11 cellular contexts compared by ENCODE assay signal in the genomic region with DNA sequence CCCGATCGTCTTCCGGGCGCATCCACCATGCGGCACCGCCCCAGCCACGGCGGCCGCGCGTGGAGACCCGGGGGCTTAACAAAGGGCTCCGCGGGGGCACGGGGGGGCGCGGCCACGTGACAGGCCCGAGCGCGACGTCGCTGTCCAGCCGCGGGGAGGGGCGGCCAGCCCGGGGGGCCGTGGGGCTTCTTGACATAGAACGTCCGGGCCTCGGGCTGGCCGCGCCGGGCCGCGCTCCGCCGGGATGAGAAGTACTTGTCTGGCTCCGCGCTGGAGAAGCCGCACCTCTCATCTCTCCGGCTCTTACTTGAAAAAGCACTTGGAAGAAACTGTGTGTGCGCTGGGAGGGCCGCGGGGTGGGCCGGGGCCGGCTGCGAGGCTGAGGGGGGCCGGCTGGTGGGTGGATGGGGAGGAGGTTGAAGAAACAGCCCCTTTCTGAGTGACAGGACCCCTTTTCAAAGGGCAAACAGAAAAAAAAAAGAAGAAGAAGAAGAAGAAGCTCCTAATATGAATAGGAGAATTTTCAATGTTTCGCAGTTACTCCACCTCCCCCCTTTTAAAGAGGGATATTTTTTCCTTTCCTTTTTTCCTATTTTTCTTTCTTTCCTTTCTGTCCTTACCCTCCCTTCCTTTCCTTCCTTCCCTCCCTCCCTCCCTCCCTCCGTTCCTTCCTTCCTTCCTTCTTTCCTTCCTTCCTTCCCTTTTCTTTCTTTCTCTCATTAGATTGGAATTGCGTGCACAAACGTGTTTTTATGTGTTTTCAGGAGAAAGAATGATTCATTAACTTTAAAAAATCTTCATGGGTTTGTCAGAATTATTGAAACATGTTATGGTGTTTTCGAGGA. TPM values are rescaled to one million over a fixed set of nuclear protein-coding genes. Genes with fewer than 3 reads are reported as not detected.
DNase-seq lines count a peak whose midpoint lies in the region; ATAC-seq, FAIRE-seq and TF ChIP-seq lines count a peak whose summit lies in the region.
"Had no signal": no experiment of that assay in that cellular context is flagged by ENCODE, and none has a peak within 500 bp of the region (broad histone marks: within the 10 kb centered on the region; RNA-seq: fewer than 3 reads in every experiment).

No MANE protein-coding gene starts in this region.

- H3K27me3 ChIP-seq in mammary epithelial cell (ENCODE audit: insufficient read depth, low read length) (peaks cover 37% of the 10 kb centered on the region), HepG2 (ENCODE audit: control insufficient read depth in 1 of 2, insufficient read depth in 2 of 2, low read length in 2 of 2) (peaks cover 2 to 57% of the 10 kb centered on the region in 2 experiments; a peak in 4 of 5 replicates), tibial nerve (peaks cover 0 to 34% of the 10 kb centered on the region in 2 donors)

- peaks cover 21% of the 10 kb centered on the region for H3K4me1 Mint-ChIP-seq in activated T-cell treated with anti-CD3 and anti-CD28 coated beads, Interleukin-2, amount 50 U/mL, for 72 hours (ENCODE audit: low read depth)
- peaks cover 18% of the 10 kb centered on the region for H3K4me1 Mint-ChIP-seq in activated T-cell treated with anti-CD3 and anti-CD28 coated beads, Interleukin-2, amount 50 U/mL, for 24 hours (ENCODE audit: low read depth)

- dilution Hi-C loops in mammary epithelial cell (cut with HindIII; ENCODE audit: low sequenced_read_pairs) = no loop called here

- peaks cover 0 to 3% of the 10 kb centered on the region in 2 donors for H3K36me3 Mint-ChIP-seq in activated T-cell treated with anti-CD3 and anti-CD28 coated beads, Interleukin-2, amount 50 U/mL, for 72 hours (ENCODE audit: insufficient read depth in 2 of 2)
- H3K36me3 Mint-ChIP-seq in activated T-cell treated with anti-CD3 and anti-CD28 coated beads, Interleukin-2, amount 50 U/mL, for 24 hours (ENCODE audit: low read depth) = no peaks in the 10 kb centered on the region

- H3K27ac ChIP-seq in mammary epithelial cell (ENCODE audit: insufficient read depth, low read depth, low read length) = no peak overlapping the region
- no peak overlapping the region for H3K27ac ChIP-seq in HepG2 (ENCODE audit: extremely low read length, insufficient read depth, low read length)
- peak overlapping the region; percentile 78 to 94 (median 86) for H3K27ac ChIP-seq in tibial nerve

- no peaks in the 10 kb centered on the region for H3K9me3 ChIP-seq in mammary epithelial cell (replicated peaks; ENCODE audit: insufficient read depth, low read length)
- no peaks in the 10 kb centered on the region for H3K9me3 ChIP-seq in HepG2 (ENCODE audit: low read length)
- no peaks in the 10 kb centered on the region for H3K9me3 ChIP-seq in tibial nerve

- H3K9me3 Mint-ChIP-seq in activated T-cell treated with anti-CD3 and anti-CD28 coated beads, Interleukin-2, amount 50 U/mL, for 72 hours = no peaks in the 10 kb centered on the region
- no peaks in the 10 kb centered on the region for H3K9me3 Mint-ChIP-seq in activated T-cell treated with anti-CD3 and anti-CD28 coated beads, Interleukin-2, amount 50 U/mL, for 24 hours
- H3K9me3 Mint-ChIP-seq: activated naive CD4-positive, alpha-beta T cell treated with anti-CD3 and anti-CD28 coated beads for 36 hours had no signal

- no peaks in the 10 kb centered on the region for H4K20me1 ChIP-seq in mammary epithelial cell (ENCODE audit: insufficient read depth, low read length)
- H4K20me1 ChIP-seq in HepG2 (ENCODE audit: insufficient read depth, low read length) = no peaks in the 10 kb centered on the region

- BruUV-seq in mammary epithelial cell (replicated peaks; lab: Mats Ljungman, UMichigan) (no TSS peak), HepG2 (replicated peaks; lab: Mats Ljungman, UMichigan) (no TSS peak)

- peak overlapping the region; percentile 82 for H3K27ac Mint-ChIP-seq in activated T-cell treated with anti-CD3 and anti-CD28 coated beads, Interleukin-2, amount 50 U/mL, for 72 hours
- no peak overlapping the region for H3K27ac Mint-ChIP-seq in activated T-cell treated with anti-CD3 and anti-CD28 coated beads, Interleukin-2, amount 50 U/mL, for 24 hours
- H3K27ac Mint-ChIP-seq: activated naive CD4-positive, alpha-beta T cell treated with anti-CD3 and anti-CD28 coated beads for 36 hours had no signal

- FAIRE-seq in HepG2 (lab: Jason Lieb, UNC) = no peak

- no peak for TF ChIP-seq RAD21 in HepG2 (CRISPR knock-in tag; IDR thresholded peaks at IDR 0.05)

- POLR2A ChIA-PET in HepG2 (lab: Yijun Ruan, JAX) = no interaction called here

- H3K4me2 ChIP-seq in mammary epithelial cell (ENCODE audit: insufficient read depth, low read depth, low read length) (peak overlapping the region; percentile 67), HepG2 (ENCODE audit: low read depth, low read length) (no peak overlapping the region; the same call in 1 of the 2 replicates)

- H3K79me2 ChIP-seq in mammary epithelial cell (ENCODE audit: insufficient read depth, low read length) (no peaks in the 10 kb centered on the region), HepG2 (ENCODE audit: insufficient read depth, low read length) (no peaks in the 10 kb centered on the region)

- no peak for ATAC-seq in activated T-cell treated with anti-CD3 and anti-CD28 coated beads, Interleukin-2, amount 50 U/mL, for 72 hours (replicated peaks in 1 of 2)
- no peak for ATAC-seq in HepG2
- ATAC-seq in GM19455 (IDR thresholded peaks at IDR 0.05; ENCODE audit: unreplicated experiment) = no peak

- in situ Hi-C loops in mammary epithelial cell (cut with MboI; ENCODE audit: low sequenced_read_pairs in 2 of 2) (loop anchor here in 1 of 2 donors (25.0 kb wide), 1 partner anchor 183 kb away; no protein-coding TSS in a partner anchor), HepG2 (cut with HindIII; ENCODE audit: extremely low pct_ligation_motif_present, low pct_unique_long_range_greater_than_20kb) (no loop called here)

- CTCF ChIA-PET in mammary epithelial cell (lab: Charles Lee; ENCODE audit: low non-redundant PET) (no interaction called here), HepG2 (lab: Yijun Ruan, JAX; ENCODE audit: low intra/inter-chr PET ratio, low total read pairs) (no interaction called here)

- 42% methylated on average over 10 of the region's 54 CpGs for WGBS in mammary epithelial cell (ENCODE audit: low coverage, missing lambda C conversion rate)
- 14% methylated on average over 26 of the region's 54 CpGs for WGBS in HepG2 (ENCODE audit: low lambda C conversion rate)
- 9 to 10% methylated on average over 27 to 34 of the region's 54 CpGs for WGBS in tibial nerve, 2 donors

- H3K27me3 Mint-ChIP-seq in activated T-cell treated with anti-CD3 and anti-CD28 coated beads, Interleukin-2, amount 50 U/mL, for 72 hours (ENCODE audit: low read depth) = peaks cover 43% of the 10 kb centered on the region
- peaks cover 47% of the 10 kb centered on the region for H3K27me3 Mint-ChIP-seq in activated T-cell treated with anti-CD3 and anti-CD28 coated beads, Interleukin-2, amount 50 U/mL, for 24 hours

- H3K4me3 ChIP-seq in mammary epithelial cell (replicated peaks in 1 of 3; ENCODE audit: insufficient read depth in 1 of 3, low read depth in 2 of 3, low read length in 3 of 3) (no peak overlapping the region), HepG2 (replicated peaks in 1 of 3; ENCODE audit: insufficient read depth in 1 of 3, low read depth in 2 of 3, low read length in 3 of 3) (no peak overlapping the region; a peak in 1 of 6 replicates), tibial nerve (peak overlapping the region; percentile 36 to 67 (median 46))

- peak overlapping the region in 1 of 2 donors; percentile 46 for H3K4me3 Mint-ChIP-seq in activated T-cell treated with anti-CD3 and anti-CD28 coated beads, Interleukin-2, amount 50 U/mL, for 72 hours
- H3K4me3 Mint-ChIP-seq in activated T-cell treated with anti-CD3 and anti-CD28 coated beads, Interleukin-2, amount 50 U/mL, for 24 hours = no peak overlapping the region
- H3K4me3 Mint-ChIP-seq: activated naive CD4-positive, alpha-beta T cell treated with anti-CD3 and anti-CD28 coated beads for 36 hours had no signal

- H3K4me1 ChIP-seq in mammary epithelial cell (ENCODE audit: insufficient read depth, low read length) (no peaks in the 10 kb centered on the region), HepG2 (ENCODE audit: insufficient read depth, low read length) (peaks cover 25% of the 10 kb centered on the region), tibial nerve (peaks cover 0 to 61% (median 4%) of the 10 kb centered on the region in 4 donors)

- H3K9ac ChIP-seq in mammary epithelial cell (ENCODE audit: insufficient read depth, low read length) = no peak overlapping the region
- no peak overlapping the region for H3K9ac ChIP-seq in HepG2 (ENCODE audit: insufficient read depth, low read depth, low read length)

- TF ChIP-seq EP300 in HepG2 (IDR thresholded peaks at IDR 0.05; ENCODE audit: low read depth in 2 of 2, low read length in 2 of 2) (no peak), HepG2 (CRISPR knock-in tag; IDR thresholded peaks at IDR 0.05; ENCODE audit: borderline replicate concordance) (no peak), tibial nerve (IDR thresholded peaks at IDR 0.05) (peak in 1 of 2 donors; percentile 4)

- TF ChIP-seq POLR2A in HepG2 (IDR thresholded peaks at IDR 0.05; ENCODE audit: insufficient read depth in 1 of 2, low read depth in 2 of 2, low read length in 2 of 2) = no peak
- TF ChIP-seq POLR2A in tibial nerve (IDR thresholded peaks at IDR 0.05) = no peak

- intact Hi-C loops in mammary epithelial cell (cut with micrococcal nuclease) (no loop called here), HepG2 (cut with micrococcal nuclease; ENCODE audit: unreplicated experiment) (loop anchor here (1.0 kb wide), 1 partner anchor 311 kb away; no protein-coding TSS in a partner anchor)

- DNase-seq in activated T-cell treated with anti-CD3 and anti-CD28 coated beads, Interleukin-2, amount 50 U/mL, for 72 hours = no peak
- no peak for DNase-seq in activated T-cell treated with anti-CD3 and anti-CD28 coated beads, Interleukin-2, amount 50 U/mL, for 24 hours
- DNase-seq in mammary epithelial cell = no peak
- DNase-seq in HepG2 (ENCODE audit: low spot score) = no peak
- DNase-seq in tibial nerve (ENCODE audit: low spot score in 2 of 2) = no peak
- no peak for DNase-seq in NCI-H2081 treated with DMSO at 0.1 percent for 48 hours (lab: John Stamatoyannopoulos, UW)
- no peak for DNase-seq in GM10266 (ENCODE audit: extremely low spot score)
- DNase-seq: activated naive CD4-positive, alpha-beta T cell treated with anti-CD3 and anti-CD28 coated beads for 36 hours; NCI-H446 treated with DMSO at 0.1 percent for 48 hours; occipital lobe had no signal

- H3K36me3 ChIP-seq in mammary epithelial cell (ENCODE audit: insufficient read depth, low read length) (no peaks in the 10 kb centered on the region), HepG2 (replicated peaks in 1 of 2; ENCODE audit: control insufficient read depth in 1 of 2, insufficient read depth in 2 of 2, low read length in 2 of 2) (no peaks in the 10 kb centered on the region), tibial nerve (no peaks in the 10 kb centered on the region)

- H2AFZ ChIP-seq in mammary epithelial cell (ENCODE audit: low read depth, low read length) = no peak overlapping the region
- H2AFZ ChIP-seq in HepG2 (ENCODE audit: low read length) = no peak overlapping the region

- no peak for TF ChIP-seq CTCF in mammary epithelial cell (conservative IDR thresholded peaks at IDR 0.05 in 1 of 2, IDR thresholded peaks at IDR 0.05 in 1 of 2; ENCODE audit: extremely low read depth in 1 of 2, insufficient read depth in 1 of 2, low read depth in 1 of 2, low read length in 2 of 2)
- TF ChIP-seq CTCF in HepG2 (CRISPR knock-in tag; IDR thresholded peaks at IDR 0.05) = no peak
- no peak for TF ChIP-seq CTCF in tibial nerve (IDR thresholded peaks at IDR 0.05)
- TF ChIP-seq CTCF in GM10266 (IDR thresholded peaks at IDR 0.05; ENCODE audit: control insufficient read depth, insufficient read depth, low read depth, missing control alignments) = no peak

RNA-seq across cellular contexts. Expression of gene NR2F1, which starts 21.3 kb away (rescaled TPM):
- total RNA-seq in activated T-cell treated with anti-CD3 and anti-CD28 coated beads, Interleukin-2, amount 50 U/mL, for 72 hours = not detected
- 1 to 10 TPM; 3.3 to 3.5 TPM for total RNA-seq in mammary epithelial cell
- 7.8 TPM for polyA plus RNA-seq in mammary epithelial cell
- 0.10 TPM for polyA minus RNA-seq in mammary epithelial cell
- total RNA-seq in HepG2 (2016; rRNA removed; fragmentation: Illumina TruSeq; extraction: Trizol) = 14.0 and 17.1 TPM in 2 replicates
- total RNA-seq in HepG2 (2016; cell fraction: cytosol; rRNA removed; fragmentation: Illumina TruSeq; extraction: Trizol; ENCODE audit: low read depth) = 4.3 and 4.6 TPM in 2 replicates
- 12.7 and 15.6 TPM in 2 replicates for total RNA-seq in HepG2 (2016; cell fraction: insoluble cytoplasmic fraction; rRNA removed; fragmentation: Illumina TruSeq; extraction: Trizol)
- total RNA-seq in HepG2 (2016; cell fraction: membrane; rRNA removed; fragmentation: Illumina TruSeq; extraction: Trizol) = 12.0 and 12.1 TPM in 2 replicates
- total RNA-seq in HepG2 (2016; cell fraction: nucleus; rRNA removed; fragmentation: Illumina TruSeq; extraction: Trizol) = 14.7 and 16.7 TPM in 2 replicates
- polyA plus RNA-seq in HepG2 (2011; rRNA removed) = 59.7 and 76.5 TPM in 2 replicates
- polyA plus RNA-seq in HepG2 (2011; cell fraction: cytosol; rRNA removed) = 48.3 and 60.7 TPM in 2 replicates
- polyA plus RNA-seq in HepG2 (2011; cell fraction: nucleus; rRNA removed) = 179 and 207 TPM in 2 replicates
- polyA plus RNA-seq in HepG2 (2012) = 28.9 and 65.9 TPM in 2 replicates
- polyA plus RNA-seq in HepG2 (2016; cell fraction: cytosol; fragmentation: Illumina TruSeq; extraction: Trizol; ENCODE audit: low read depth) = 1.4 and 2.1 TPM in 2 replicates
- 16.0 and 19.7 TPM in 2 replicates for polyA plus RNA-seq in HepG2 (2016; cell fraction: insoluble cytoplasmic fraction; fragmentation: Illumina TruSeq; extraction: Trizol; ENCODE audit: low read depth)
- 4.8 and 5.9 TPM in 2 replicates for polyA plus RNA-seq in HepG2 (2016; cell fraction: membrane; fragmentation: Illumina TruSeq; extraction: Trizol; ENCODE audit: low read depth)
- polyA plus RNA-seq in HepG2 (2016; cell fraction: nucleus; fragmentation: Illumina TruSeq; extraction: Trizol; ENCODE audit: insufficient read depth, low read depth) = 37.8 and 39.6 TPM in 2 replicates
- 62.1 and 114 TPM in 2 replicates for polyA minus RNA-seq in HepG2 (2011; rRNA and poly(A)+ RNA removed; ENCODE audit: low replicate concordance)
- 46.9 and 57.0 TPM in 2 replicates for polyA minus RNA-seq in HepG2 (2011; cell fraction: cytosol; rRNA and poly(A)+ RNA removed)
- 29.7 and 42.6 TPM in 2 replicates for polyA minus RNA-seq in HepG2 (2011; cell fraction: nucleus; rRNA and poly(A)+ RNA removed)
- total RNA-seq in tibial nerve = 10 to 100 TPM; 64.9 to 81.3 (median 67.6) TPM
- total RNA-seq: activated naive CD4-positive, alpha-beta T cell treated with anti-CD3 and anti-CD28 coated beads for 36 hours had no signal

RNA-seq across cellular contexts. Expression of gene NR2F1-AS1, which starts 23.3 kb away (rescaled TPM):
- total RNA-seq in activated T-cell treated with anti-CD3 and anti-CD28 coated beads, Interleukin-2, amount 50 U/mL, for 72 hours = under 1 TPM; 0.41 to 0.93 TPM
- total RNA-seq in mammary epithelial cell = 10 to 100 TPM in 1 of 2 donors, 1 to 10 TPM in 1; 8.7 to 12.2 TPM
- 4.4 TPM for polyA plus RNA-seq in mammary epithelial cell
- polyA minus RNA-seq in mammary epithelial cell = 0.26 TPM
- 2.1 and 2.8 TPM in 2 replicates for total RNA-seq in HepG2 (2016; rRNA removed; fragmentation: Illumina TruSeq; extraction: Trizol)
- 2.5 and 2.7 TPM in 2 replicates for total RNA-seq in HepG2 (2016; cell fraction: cytosol; rRNA removed; fragmentation: Illumina TruSeq; extraction: Trizol; ENCODE audit: low read depth)
- 0.64 and 1.1 TPM in 2 replicates for total RNA-seq in HepG2 (2016; cell fraction: insoluble cytoplasmic fraction; rRNA removed; fragmentation: Illumina TruSeq; extraction: Trizol)
- total RNA-seq in HepG2 (2016; cell fraction: membrane; rRNA removed; fragmentation: Illumina TruSeq; extraction: Trizol) = 3.5 and 3.7 TPM in 2 replicates
- total RNA-seq in HepG2 (2016; cell fraction: nucleus; rRNA removed; fragmentation: Illumina TruSeq; extraction: Trizol) = 3.5 and 4.9 TPM in 2 replicates
- polyA plus RNA-seq in HepG2 (2011; rRNA removed) = 2.8 and 3.1 TPM in 2 replicates
- polyA plus RNA-seq in HepG2 (2011; cell fraction: cytosol; rRNA removed) = 1.1 and 2.4 TPM in 2 replicates
- 2.9 and 5.9 TPM in 2 replicates for polyA plus RNA-seq in HepG2 (2011; cell fraction: nucleus; rRNA removed)
- polyA plus RNA-seq in HepG2 (2012) = 5.1 and 7.3 TPM in 2 replicates
- 3.6 and 4.1 TPM in 2 replicates for polyA plus RNA-seq in HepG2 (2016; cell fraction: cytosol; fragmentation: Illumina TruSeq; extraction: Trizol; ENCODE audit: low read depth)
- 0.48 and 2.3 TPM in 2 replicates for polyA plus RNA-seq in HepG2 (2016; cell fraction: insoluble cytoplasmic fraction; fragmentation: Illumina TruSeq; extraction: Trizol; ENCODE audit: low read depth)
- 2.6 and 5.7 TPM in 2 replicates for polyA plus RNA-seq in HepG2 (2016; cell fraction: membrane; fragmentation: Illumina TruSeq; extraction: Trizol; ENCODE audit: low read depth)
- polyA plus RNA-seq in HepG2 (2016; cell fraction: nucleus; fragmentation: Illumina TruSeq; extraction: Trizol; ENCODE audit: insufficient read depth, low read depth) = 2.3 and 2.9 TPM in 2 replicates
- 2.2 and 4.6 TPM in 2 replicates for polyA minus RNA-seq in HepG2 (2011; rRNA and poly(A)+ RNA removed; ENCODE audit: low replicate concordance)
- 2.1 TPM in 1 of 2 replicates, not detected in the other for polyA minus RNA-seq in HepG2 (2011; cell fraction: cytosol; rRNA and poly(A)+ RNA removed)
- polyA minus RNA-seq in HepG2 (2011; cell fraction: nucleus; rRNA and poly(A)+ RNA removed) = 27.3 and 33.1 TPM in 2 replicates
- total RNA-seq in tibial nerve = 10 to 100 TPM; 13.5 to 38.4 (median 35.4) TPM
- total RNA-seq: activated naive CD4-positive, alpha-beta T cell treated with anti-CD3 and anti-CD28 coated beads for 36 hours had no signal

Comparison
In these comparisons a context has a peak if more than half of its experiments do, and no peak if none do; other contexts are left out.
1. H3K27ac ChIP-seq: peak in tibial nerve (4 of 4); none in mammary epithelial cell (single experiment) and HepG2 (single experiment).
2. H3K4me3 ChIP-seq: peak in tibial nerve (4 of 4); none in mammary epithelial cell (0 of 3) and HepG2 (0 of 3).
3. RNA of gene NR2F1, which starts 21.3 kb away (total RNA-seq): 64.9 to 81.3 TPM in tibial nerve, 4.3 to 17.1 TPM in HepG2 and 3.3 to 3.5 TPM in mammary epithelial cell; not detected in activated T-cell treated with anti-CD3 and anti-CD28 coated beads, Interleukin-2, amount 50 U/mL, for 72 hours; every median in the first group is over 4 times any median in the second.